1 cellular context compared by ENCODE assay signal in the genomic region with DNA sequence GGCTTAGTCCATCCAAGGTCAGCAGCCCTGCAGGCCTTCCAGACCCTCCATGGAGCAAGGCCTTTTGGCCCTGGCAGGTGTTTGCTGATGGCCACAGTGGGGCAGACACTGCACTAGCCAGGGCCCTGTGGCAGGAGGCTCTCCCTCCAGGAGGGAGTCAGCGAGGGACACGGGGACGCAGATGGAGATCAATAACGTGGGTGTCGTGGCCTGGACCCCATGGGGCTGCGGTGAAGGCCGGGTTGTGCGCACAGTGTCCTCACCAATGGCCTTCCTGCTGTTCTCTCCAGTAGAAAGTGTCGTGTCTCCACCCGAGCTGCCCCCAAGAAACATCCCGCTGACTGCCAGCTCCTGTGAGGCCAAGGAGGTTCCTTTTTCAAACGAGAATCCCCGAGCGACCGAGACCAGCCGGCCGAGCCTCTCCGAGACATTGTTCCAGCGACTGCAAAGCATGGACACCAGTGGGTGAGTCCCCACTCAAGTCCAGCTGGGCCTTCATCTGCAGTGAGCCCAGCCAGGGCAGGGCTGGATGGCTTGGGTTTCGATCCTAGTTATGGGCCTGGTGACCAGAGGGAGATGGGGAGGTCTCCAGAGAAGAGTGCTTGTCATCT.
TF ChIP-seq lines count a peak whose summit lies in the region.

No MANE protein-coding gene starts in this region.

TF ChIP-seq in SK-N-SH, 30 proteins besides CTCF, POLR2A, EP300 and RAD21 (continued from another document):
- TF ChIP-seq, protein P1, sequence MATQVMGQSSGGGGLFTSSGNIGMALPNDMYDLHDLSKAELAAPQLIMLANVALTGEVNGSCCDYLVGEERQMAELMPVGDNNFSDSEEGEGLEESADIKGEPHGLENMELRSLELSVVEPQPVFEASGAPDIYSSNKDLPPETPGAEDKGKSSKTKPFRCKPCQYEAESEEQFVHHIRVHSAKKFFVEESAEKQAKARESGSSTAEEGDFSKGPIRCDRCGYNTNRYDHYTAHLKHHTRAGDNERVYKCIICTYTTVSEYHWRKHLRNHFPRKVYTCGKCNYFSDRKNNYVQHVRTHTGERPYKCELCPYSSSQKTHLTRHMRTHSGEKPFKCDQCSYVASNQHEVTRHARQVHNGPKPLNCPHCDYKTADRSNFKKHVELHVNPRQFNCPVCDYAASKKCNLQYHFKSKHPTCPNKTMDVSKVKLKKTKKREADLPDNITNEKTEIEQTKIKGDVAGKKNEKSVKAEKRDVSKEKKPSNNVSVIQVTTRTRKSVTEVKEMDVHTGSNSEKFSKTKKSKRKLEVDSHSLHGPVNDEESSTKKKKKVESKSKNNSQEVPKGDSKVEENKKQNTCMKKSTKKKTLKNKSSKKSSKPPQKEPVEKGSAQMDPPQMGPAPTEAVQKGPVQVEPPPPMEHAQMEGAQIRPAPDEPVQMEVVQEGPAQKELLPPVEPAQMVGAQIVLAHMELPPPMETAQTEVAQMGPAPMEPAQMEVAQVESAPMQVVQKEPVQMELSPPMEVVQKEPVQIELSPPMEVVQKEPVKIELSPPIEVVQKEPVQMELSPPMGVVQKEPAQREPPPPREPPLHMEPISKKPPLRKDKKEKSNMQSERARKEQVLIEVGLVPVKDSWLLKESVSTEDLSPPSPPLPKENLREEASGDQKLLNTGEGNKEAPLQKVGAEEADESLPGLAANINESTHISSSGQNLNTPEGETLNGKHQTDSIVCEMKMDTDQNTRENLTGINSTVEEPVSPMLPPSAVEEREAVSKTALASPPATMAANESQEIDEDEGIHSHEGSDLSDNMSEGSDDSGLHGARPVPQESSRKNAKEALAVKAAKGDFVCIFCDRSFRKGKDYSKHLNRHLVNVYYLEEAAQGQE (IDR thresholded peaks at IDR 0.05; ENCODE audit: low read depth, low read length): no peak
- TF ChIP-seq MEF2A (IDR thresholded peaks at IDR 0.05; ENCODE audit: borderline replicate concordance, low read depth): no peak
- TF ChIP-seq MAX (IDR thresholded peaks at IDR 0.05; ENCODE audit: low read depth): no peak
- TF ChIP-seq FOSL2 (IDR thresholded peaks at IDR 0.05; ENCODE audit: borderline replicate concordance, low read depth): no peak
- no peak for TF ChIP-seq MXI1 (IDR thresholded peaks at IDR 0.05; ENCODE audit: low read depth, low read length)
